In the genomic region with DNA sequence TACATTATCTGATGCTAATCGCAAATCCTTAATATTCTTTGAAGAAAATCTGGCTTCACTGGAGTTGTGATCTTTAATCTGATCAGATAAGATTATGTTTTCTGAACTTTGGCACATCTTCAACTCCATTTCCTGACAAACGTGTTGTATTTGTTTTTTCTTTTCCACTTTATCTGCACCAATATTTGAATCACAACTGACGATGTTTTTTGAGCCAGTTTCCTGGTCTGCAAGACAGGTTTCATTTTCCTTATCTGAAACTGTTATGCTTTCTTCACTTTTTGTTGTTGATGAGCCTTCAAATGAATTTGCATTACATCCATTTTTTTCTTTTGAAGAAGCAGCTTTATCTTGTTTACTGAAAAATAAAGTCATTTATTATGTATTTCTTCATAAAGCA, we compare ENCODE assay signal across 20 cellular contexts.
"Had no signal": no experiment of that assay in that cellular context is flagged by ENCODE, and none has a peak within 500 bp of the region (broad histone marks: within the 10 kb centered on the region; RNA-seq: fewer than 3 reads in every experiment).

No MANE protein-coding gene starts in this region.

- H3K4me1 Mint-ChIP-seq: central memory CD8-positive, alpha-beta T cell had no signal

- H3K9me3 ChIP-seq: gastroesophageal sphincter, heart left ventricle, lower lobe of right lung, upper lobe of right lung had no signal

- H3K9me3 Mint-ChIP-seq: activated naive CD4-positive, alpha-beta T cell treated with anti-CD3 and anti-CD28 coated beads for 36 hours; activated T-helper 2 cell treated with anti-CD3 and anti-CD28 coated beads, Interferon-gamma antibody, Interleukin-2, Interleukin-4, amounts not matched to agents 10 μg/mL and 5 μg/mL and 100 μg/mL, durations not matched to agents 14 hours and 24 hours and 36 hours; central memory CD8-positive, alpha-beta T cell; mesothelial cell of epicardium had no signal

- ATAC-seq: gastroesophageal sphincter, heart left ventricle, lower lobe of right lung, upper lobe of right lung had no signal

- H3K4me3 ChIP-seq: coronary artery, gastroesophageal sphincter, heart left ventricle, lower lobe of right lung, upper lobe of right lung had no signal

- H3K27ac ChIP-seq: brain microvascular endothelial cell, coronary artery, gastroesophageal sphincter, heart left ventricle, lower lobe of right lung, upper lobe of right lung had no signal

- H3K4me3 Mint-ChIP-seq: activated naive CD4-positive, alpha-beta T cell treated with anti-CD3 and anti-CD28 coated beads for 36 hours; central memory CD8-positive, alpha-beta T cell; mesothelial cell of epicardium had no signal

- DNase-seq: activated CD4-positive, CD25-positive, alpha-beta regulatory T cell treated with anti-CD3 and anti-CD28 coated beads, Interleukin-2, amount 50 U/mL, for 72 hours; activated naive CD4-positive, alpha-beta T cell treated with anti-CD3 and anti-CD28 coated beads for 36 hours; activated T-cell treated with anti-CD3 and anti-CD28 coated beads for 4 hours; anterior cingulate cortex; brain microvascular endothelial cell; heart left ventricle; lower lobe of right lung; occipital lobe; stimulated activated CD4-positive, alpha-beta T cell treated with anti-CD3 and anti-CD28 coated beads, Interleukin-12 subunit alpha, Interleukin-12 subunit beta, amount 100 ng/mL, for 4 hours; stimulated activated CD4-positive, alpha-beta T cell treated with anti-CD3 and anti-CD28 coated beads, Interleukin-1b, Interleukin-23, amount 100 ng/mL, for 48 hours; stimulated activated CD8-positive, alpha-beta memory T cell treated with anti-CD3 and anti-CD28 coated beads, Interleukin-4, amount 100 ng/mL, for 48 hours; stimulated activated naive CD4-positive, alpha-beta T cell; T1000; upper lobe of right lung had no signal

- H3K4me1 ChIP-seq: gastroesophageal sphincter, lower lobe of right lung, upper lobe of right lung had no signal

- H3K27me3 Mint-ChIP-seq: central memory CD8-positive, alpha-beta T cell; progenitor cell of endocrine pancreas had no signal

- H3K27ac Mint-ChIP-seq: activated naive CD4-positive, alpha-beta T cell treated with anti-CD3 and anti-CD28 coated beads for 36 hours; activated T-helper 2 cell treated with anti-CD3 and anti-CD28 coated beads, Interferon-gamma antibody, Interleukin-2, Interleukin-4, amounts not matched to agents 10 μg/mL and 5 μg/mL and 100 μg/mL, durations not matched to agents 14 hours and 24 hours and 36 hours; mesothelial cell of epicardium; progenitor cell of endocrine pancreas had no signal
